ENCODE assay signal across 1 cellular context in genomic region chr15:74775894-74776293, GRCh38.
A peak's percentile ranks its signal among the peaks of the same experiment; 100 is the strongest.
TF ChIP-seq lines count a peak whose summit lies in the region.

No MANE protein-coding gene starts in this region.

TF ChIP-seq in GM12878, 131 proteins besides CTCF, POLR2A, EP300 and RAD21:
- TF ChIP-seq ATF2 (IDR thresholded peaks at IDR 0.05; ENCODE audit: low read length) (no peak), DPF2 (IDR thresholded peaks at IDR 0.05) (peak; percentile 8; the same call in 1 of the 2 replicates)
